In the genomic region with DNA sequence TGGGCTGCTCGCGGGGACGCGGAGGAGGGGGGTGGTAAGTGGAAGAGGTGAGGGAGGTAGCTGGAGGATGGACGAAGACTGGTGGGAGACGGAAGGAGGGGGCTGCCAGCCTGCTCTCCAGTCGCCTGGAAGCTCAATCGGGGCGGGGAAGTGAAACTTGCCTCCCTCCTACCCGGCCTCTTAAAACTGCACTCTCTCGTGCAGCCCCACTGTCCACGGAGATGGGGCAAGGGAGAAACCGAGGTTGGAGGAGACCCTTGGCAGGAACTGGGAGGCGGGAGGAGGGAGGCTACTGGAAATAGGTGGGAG, we compare ENCODE assay signal across 8 cellular contexts. TPM values are rescaled to one million over a fixed set of nuclear protein-coding genes. Genes with fewer than 3 reads are reported as not detected.
DNase-seq lines count a peak whose midpoint lies in the region; ATAC-seq and TF ChIP-seq lines count a peak whose summit lies in the region.

No MANE protein-coding gene starts in this region.

- ATAC-seq in psoas muscle (peak in 1 of 4 donors; percentile 1), GM21619 (IDR thresholded peaks at IDR 0.05; ENCODE audit: unreplicated experiment) (no peak), GM19324 (IDR thresholded peaks at IDR 0.05; ENCODE audit: low FRiP score, unreplicated experiment) (no peak)

- H3K27ac ChIP-seq in psoas muscle, result no peak overlapping the region

- H3K36me3 ChIP-seq in psoas muscle (ENCODE audit: insufficient read depth in 1 of 2, low read depth in 1 of 2), result no peaks in the 10 kb centered on the region

- peaks cover 9% of the 10 kb centered on the region for H3K4me1 ChIP-seq in psoas muscle

- DNase-seq in NCI-H526 treated with DMSO at 0.1 percent for 48 hours (lab: John Stamatoyannopoulos, UW) (peak; percentile 35), fibroblast of pulmonary artery (ENCODE audit: low read depth) (peak; percentile 50), psoas muscle (no peak), putamen (ENCODE audit: low spot score) (no peak), GF-D8 (lab: John Stamatoyannopoulos, UW) (no peak)

- no peak for TF ChIP-seq CTCF in GM12875 (IDR thresholded peaks at IDR 0.05; ENCODE audit: borderline replicate concordance, insufficient read depth, low read depth, low read length)
- no peak for TF ChIP-seq CTCF in fibroblast of pulmonary artery (IDR thresholded peaks at IDR 0.05; ENCODE audit: low read length, missing control alignments)
- no peak for TF ChIP-seq CTCF in psoas muscle (IDR thresholded peaks at IDR 0.05)

- H3K27me3 ChIP-seq in psoas muscle (ENCODE audit: insufficient read depth in 3 of 3, low read length in 2 of 3), result peaks cover 0 to 32% (median 9%) of the 10 kb centered on the region in 3 donors

- WGBS in psoas muscle, 3 donors, result 1 to 3% (median 2%) methylated on average over 14 of the region's 14 CpGs

- H3K9me3 ChIP-seq in psoas muscle, result no peaks in the 10 kb centered on the region

- H3K4me3 ChIP-seq in GM12875 (ENCODE audit: low read depth, low read length) (peak overlapping the region; percentile 83), fibroblast of pulmonary artery (replicated peaks; ENCODE audit: low read depth, low read length) (peak overlapping the region; percentile 93), psoas muscle (peak overlapping the region; percentile 81)

- intact Hi-C loops in psoas muscle (cut with DNase I), result loop anchor here (5.0 to 10.0 kb wide), 4 partner anchors 145 to 650 kb away; no protein-coding TSS in a partner anchor

RNA-seq across cellular contexts. Expression of gene SOX9, which starts 1.1 kb away (rescaled TPM):
- 1 to 10 TPM; 1.6 to 2.7 (median 2.1) TPM for total RNA-seq in psoas muscle
- 1 to 10 TPM in 1 of 3 donors, under 1 TPM in 2; 0.58 to 1.4 (median 0.83) TPM for polyA plus RNA-seq in psoas muscle

Comparison
In these comparisons a context has a peak if more than half of its experiments do, and no peak if none do; other contexts are left out.
1. DNase-seq: peak in NCI-H526 treated with DMSO at 0.1 percent for 48 hours (single experiment) and fibroblast of pulmonary artery (single experiment); none in psoas muscle (0 of 2), putamen (single experiment) and GF-D8 (single experiment).
2. Peak in every context shown above with its lines, with median percentiles within 50 percentile points of each other: H3K4me3 ChIP-seq.